Comparison of ENCODE assay signal across 1 cellular context in the genomic region with DNA sequence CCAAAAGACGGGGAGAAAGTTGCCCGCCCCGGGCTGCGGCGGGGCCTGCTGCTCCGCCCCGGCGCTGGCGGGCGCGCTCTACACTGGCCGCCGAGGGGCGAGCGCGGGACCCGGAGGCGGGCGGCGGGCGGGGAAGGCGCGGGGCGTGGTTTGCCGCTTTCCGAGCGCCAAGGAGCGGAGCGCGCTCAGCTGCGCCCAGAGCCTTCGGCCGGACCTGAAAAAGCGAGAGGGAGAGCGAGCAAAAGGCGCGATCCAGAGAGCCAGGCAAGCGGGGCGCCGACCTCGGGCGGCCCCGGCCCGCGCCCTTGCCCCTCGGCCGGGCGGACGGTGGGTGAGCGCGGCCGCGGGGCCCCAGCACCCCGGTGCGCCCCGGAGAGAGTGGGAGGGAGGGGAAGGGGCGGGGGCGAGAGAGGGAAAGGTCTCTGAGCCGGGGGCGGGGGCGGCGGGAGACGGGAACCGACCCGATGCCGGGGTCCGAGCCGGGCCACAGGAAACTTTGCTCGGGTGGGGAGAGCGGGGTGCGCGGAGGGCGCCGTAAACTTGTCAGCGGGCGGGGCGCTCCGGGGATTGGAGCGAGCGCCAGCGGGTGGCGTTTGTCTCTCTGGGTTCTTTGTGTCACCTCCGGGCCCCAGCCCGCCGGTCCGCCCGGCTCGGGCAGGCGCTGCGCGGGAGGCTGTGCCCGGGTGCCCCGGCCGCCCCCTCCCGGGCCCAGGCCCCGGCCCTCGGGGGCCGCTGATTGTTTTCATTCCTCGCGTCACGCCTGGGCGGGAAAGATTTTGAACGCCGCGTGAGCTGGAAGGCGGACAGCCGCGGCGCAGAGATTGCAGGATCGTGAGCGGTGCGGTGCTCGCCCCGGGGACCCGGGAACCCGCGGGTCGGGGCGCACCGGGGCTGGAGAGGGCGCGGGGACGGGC.
TF ChIP-seq lines count a peak whose summit lies in the region.

A gene with protein sequence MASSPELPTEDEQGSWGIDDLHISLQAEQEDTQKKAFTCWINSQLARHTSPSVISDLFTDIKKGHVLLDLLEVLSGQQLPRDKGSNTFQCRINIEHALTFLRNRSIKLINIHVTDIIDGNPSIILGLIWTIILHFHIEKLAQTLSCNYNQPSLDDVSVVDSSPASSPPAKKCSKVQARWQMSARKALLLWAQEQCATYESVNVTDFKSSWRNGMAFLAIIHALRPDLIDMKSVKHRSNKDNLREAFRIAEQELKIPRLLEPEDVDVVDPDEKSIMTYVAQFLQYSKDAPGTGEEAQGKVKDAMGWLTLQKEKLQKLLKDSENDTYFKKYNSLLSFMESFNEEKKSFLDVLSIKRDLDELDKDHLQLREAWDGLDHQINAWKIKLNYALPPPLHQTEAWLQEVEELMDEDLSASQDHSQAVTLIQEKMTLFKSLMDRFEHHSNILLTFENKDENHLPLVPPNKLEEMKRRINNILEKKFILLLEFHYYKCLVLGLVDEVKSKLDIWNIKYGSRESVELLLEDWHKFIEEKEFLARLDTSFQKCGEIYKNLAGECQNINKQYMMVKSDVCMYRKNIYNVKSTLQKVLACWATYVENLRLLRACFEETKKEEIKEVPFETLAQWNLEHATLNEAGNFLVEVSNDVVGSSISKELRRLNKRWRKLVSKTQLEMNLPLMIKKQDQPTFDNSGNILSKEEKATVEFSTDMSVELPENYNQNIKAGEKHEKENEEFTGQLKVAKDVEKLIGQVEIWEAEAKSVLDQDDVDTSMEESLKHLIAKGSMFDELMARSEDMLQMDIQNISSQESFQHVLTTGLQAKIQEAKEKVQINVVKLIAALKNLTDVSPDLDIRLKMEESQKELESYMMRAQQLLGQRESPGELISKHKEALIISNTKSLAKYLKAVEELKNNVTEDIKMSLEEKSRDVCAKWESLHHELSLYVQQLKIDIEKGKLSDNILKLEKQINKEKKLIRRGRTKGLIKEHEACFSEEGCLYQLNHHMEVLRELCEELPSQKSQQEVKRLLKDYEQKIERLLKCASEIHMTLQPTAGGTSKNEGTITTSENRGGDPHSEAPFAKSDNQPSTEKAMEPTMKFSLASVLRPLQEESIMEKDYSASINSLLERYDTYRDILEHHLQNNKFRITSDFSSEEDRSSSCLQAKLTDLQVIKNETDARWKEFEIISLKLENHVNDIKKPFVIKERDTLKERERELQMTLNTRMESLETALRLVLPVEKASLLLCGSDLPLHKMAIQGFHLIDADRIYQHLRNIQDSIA (N-terminal part only) (plus strand): TSS at position 188 of the 914 bp plus-strand sequence. CDS start 56,145 bp downstream, outside the sequence.

TF ChIP-seq in HEK293, 187 proteins besides CTCF, POLR2A, EP300 and RAD21 (continued from another document):
- TF ChIP-seq, protein P1, sequence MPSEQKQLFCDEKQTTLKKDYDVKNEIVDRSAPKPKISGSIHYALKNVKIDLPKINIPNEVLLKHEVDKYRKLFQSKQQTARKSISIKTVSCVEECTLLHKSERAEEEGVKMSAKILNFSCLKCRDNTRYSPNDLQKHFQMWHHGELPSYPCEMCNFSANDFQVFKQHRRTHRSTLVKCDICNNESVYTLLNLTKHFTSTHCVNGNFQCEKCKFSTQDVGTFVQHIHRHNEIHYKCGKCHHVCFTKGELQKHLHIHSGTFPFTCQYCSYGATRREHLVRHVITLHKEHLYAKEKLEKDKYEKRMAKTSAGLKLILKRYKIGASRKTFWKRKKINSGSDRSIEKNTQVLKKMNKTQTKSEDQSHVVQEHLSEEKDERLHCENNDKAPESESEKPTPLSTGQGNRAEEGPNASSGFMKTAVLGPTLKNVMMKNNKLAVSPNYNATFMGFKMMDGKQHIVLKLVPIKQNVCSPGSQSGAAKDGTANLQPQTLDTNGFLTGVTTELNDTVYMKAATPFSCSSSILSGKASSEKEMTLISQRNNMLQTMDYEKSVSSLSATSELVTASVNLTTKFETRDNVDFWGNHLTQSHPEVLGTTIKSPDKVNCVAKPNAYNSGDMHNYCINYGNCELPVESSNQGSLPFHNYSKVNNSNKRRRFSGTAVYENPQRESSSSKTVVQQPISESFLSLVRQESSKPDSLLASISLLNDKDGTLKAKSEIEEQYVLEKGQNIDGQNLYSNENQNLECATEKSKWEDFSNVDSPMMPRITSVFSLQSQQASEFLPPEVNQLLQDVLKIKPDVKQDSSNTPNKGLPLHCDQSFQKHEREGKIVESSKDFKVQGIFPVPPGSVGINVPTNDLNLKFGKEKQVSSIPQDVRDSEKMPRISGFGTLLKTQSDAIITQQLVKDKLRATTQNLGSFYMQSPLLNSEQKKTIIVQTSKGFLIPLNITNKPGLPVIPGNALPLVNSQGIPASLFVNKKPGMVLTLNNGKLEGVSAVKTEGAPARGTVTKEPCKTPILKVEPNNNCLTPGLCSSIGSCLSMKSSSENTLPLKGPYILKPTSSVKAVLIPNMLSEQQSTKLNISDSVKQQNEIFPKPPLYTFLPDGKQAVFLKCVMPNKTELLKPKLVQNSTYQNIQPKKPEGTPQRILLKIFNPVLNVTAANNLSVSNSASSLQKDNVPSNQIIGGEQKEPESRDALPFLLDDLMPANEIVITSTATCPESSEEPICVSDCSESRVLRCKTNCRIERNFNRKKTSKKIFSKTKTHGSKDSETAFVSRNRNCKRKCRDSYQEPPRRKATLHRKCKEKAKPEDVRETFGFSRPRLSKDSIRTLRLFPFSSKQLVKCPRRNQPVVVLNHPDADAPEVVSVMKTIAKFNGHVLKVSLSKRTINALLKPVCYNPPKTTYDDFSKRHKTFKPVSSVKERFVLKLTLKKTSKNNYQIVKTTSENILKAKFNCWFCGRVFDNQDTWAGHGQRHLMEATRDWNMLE (tag by site-specific recombination; conservative IDR thresholded peaks at IDR 0.05; ENCODE audit: low read depth), result no peak
- TF ChIP-seq SP7 (tag by site-specific recombination; IDR thresholded peaks at IDR 0.05) (no peak), ZBTB20 (tag by site-specific recombination; IDR thresholded peaks at IDR 0.05) (peak; percentile 91), ZNF596 (tag by site-specific recombination; IDR thresholded peaks at IDR 0.05) (peak; percentile 43; the same call in 1 of the 2 replicates), ZNF629 (tag by site-specific recombination; IDR thresholded peaks at IDR 0.05) (no peak), ZNF664 (tag by site-specific recombination; IDR thresholded peaks at IDR 0.05) (no peak), ZNF561 (tag by site-specific recombination; IDR thresholded peaks at IDR 0.05; ENCODE audit: borderline replicate concordance) (peak; percentile 77; the same call in 1 of the 2 replicates), ZNF549 (tag by site-specific recombination; IDR thresholded peaks at IDR 0.05) (no peak), KLF10 (tag by site-specific recombination; IDR thresholded peaks at IDR 0.05) (no peak)
- TF ChIP-seq, protein P2, sequence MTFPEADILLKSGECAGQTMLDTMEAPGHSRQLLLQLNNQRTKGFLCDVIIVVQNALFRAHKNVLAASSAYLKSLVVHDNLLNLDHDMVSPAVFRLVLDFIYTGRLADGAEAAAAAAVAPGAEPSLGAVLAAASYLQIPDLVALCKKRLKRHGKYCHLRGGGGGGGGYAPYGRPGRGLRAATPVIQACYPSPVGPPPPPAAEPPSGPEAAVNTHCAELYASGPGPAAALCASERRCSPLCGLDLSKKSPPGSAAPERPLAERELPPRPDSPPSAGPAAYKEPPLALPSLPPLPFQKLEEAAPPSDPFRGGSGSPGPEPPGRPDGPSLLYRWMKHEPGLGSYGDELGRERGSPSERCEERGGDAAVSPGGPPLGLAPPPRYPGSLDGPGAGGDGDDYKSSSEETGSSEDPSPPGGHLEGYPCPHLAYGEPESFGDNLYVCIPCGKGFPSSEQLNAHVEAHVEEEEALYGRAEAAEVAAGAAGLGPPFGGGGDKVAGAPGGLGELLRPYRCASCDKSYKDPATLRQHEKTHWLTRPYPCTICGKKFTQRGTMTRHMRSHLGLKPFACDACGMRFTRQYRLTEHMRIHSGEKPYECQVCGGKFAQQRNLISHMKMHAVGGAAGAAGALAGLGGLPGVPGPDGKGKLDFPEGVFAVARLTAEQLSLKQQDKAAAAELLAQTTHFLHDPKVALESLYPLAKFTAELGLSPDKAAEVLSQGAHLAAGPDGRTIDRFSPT (tag by site-specific recombination; IDR thresholded peaks at IDR 0.05), result no peak
- TF ChIP-seq, protein P3, sequence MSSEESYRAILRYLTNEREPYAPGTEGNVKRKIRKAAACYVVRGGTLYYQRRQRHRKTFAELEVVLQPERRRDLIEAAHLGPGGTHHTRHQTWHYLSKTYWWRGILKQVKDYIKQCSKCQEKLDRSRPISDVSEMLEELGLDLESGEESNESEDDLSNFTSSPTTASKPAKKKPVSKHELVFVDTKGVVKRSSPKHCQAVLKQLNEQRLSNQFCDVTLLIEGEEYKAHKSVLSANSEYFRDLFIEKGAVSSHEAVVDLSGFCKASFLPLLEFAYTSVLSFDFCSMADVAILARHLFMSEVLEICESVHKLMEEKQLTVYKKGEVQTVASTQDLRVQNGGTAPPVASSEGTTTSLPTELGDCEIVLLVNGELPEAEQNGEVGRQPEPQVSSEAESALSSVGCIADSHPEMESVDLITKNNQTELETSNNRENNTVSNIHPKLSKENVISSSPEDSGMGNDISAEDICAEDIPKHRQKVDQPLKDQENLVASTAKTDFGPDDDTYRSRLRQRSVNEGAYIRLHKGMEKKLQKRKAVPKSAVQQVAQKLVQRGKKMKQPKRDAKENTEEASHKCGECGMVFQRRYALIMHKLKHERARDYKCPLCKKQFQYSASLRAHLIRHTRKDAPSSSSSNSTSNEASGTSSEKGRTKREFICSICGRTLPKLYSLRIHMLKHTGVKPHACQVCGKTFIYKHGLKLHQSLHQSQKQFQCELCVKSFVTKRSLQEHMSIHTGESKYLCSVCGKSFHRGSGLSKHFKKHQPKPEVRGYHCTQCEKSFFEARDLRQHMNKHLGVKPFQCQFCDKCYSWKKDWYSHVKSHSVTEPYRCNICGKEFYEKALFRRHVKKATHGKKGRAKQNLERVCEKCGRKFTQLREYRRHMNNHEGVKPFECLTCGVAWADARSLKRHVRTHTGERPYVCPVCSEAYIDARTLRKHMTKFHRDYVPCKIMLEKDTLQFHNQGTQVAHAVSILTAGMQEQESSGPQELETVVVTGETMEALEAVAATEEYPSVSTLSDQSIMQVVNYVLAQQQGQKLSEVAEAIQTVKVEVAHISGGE (tag by site-specific recombination; conservative IDR thresholded peaks at IDR 0.05; ENCODE audit: low read depth), result no peak
